ENCODE assay signal across 8 cellular contexts in genomic region chr12:117854339-117855012, GRCh38.
A peak's percentile ranks its signal among the peaks of the same experiment; 100 is the strongest.
DNase-seq lines count a peak whose midpoint lies in the region; ATAC-seq and TF ChIP-seq lines count a peak whose summit lies in the region.

No MANE protein-coding gene starts in this region.

- H3K27ac ChIP-seq in DOHH2 (ENCODE audit: low read depth, low read length) (no peak overlapping the region), OCI-LY3 (ENCODE audit: low read length) (no peak overlapping the region), liver (ENCODE audit: low read depth in 1 of 2, low read length in 2 of 2) (no peak overlapping the region), transverse colon (peak overlapping the region in 3 of 4 donors; percentile 5 to 58 (median 15))

- H3K4me3 ChIP-seq in DOHH2 (ENCODE audit: low read length) = no peak overlapping the region
- H3K4me3 ChIP-seq in OCI-LY3 (ENCODE audit: low read length) = no peak overlapping the region
- H3K4me3 ChIP-seq in liver (ENCODE audit: low read depth in 1 of 3, low read length in 3 of 3) = no peak overlapping the region
- H3K4me3 ChIP-seq in transverse colon = no peak overlapping the region

- no peaks in the 10 kb centered on the region for H3K36me3 ChIP-seq in DOHH2 (ENCODE audit: control insufficient read depth, low read length)
- H3K36me3 ChIP-seq in OCI-LY3 (replicated peaks; ENCODE audit: low read depth, low read length) = no peaks in the 10 kb centered on the region
- H3K36me3 ChIP-seq in liver (ENCODE audit: control insufficient read depth in 4 of 4, insufficient read depth in 3 of 4, low read depth in 1 of 4, low read length in 3 of 4) = no peaks in the 10 kb centered on the region
- H3K36me3 ChIP-seq in transverse colon = no peaks in the 10 kb centered on the region

- peak; percentile 88 for TF ChIP-seq CTCF in DOHH2 (IDR thresholded peaks at IDR 0.05; ENCODE audit: low read depth, low read length, poor library complexity, severe bottlenecking)
- TF ChIP-seq CTCF in OCI-LY3 (IDR thresholded peaks at IDR 0.05; ENCODE audit: low read depth, low read length) = peak; percentile 74
- TF ChIP-seq CTCF in liver (IDR thresholded peaks at IDR 0.05; ENCODE audit: low read depth, low read length, missing input control) = peak; percentile 65
- TF ChIP-seq CTCF in transverse colon (IDR thresholded peaks at IDR 0.05) = peak; percentile 46 to 58 (median 52)

- H3K9me2 ChIP-seq in DOHH2 (replicated peaks; ENCODE audit: control insufficient read depth, low read length) = no peaks in the 10 kb centered on the region

- in situ Hi-C loops in transverse colon (cut with MboI; ENCODE audit: low pct_ligation_motif_present in 1 of 4, low pct_unique_long_range_greater_than_20kb in 1 of 4, low sequenced_read_pairs in 3 of 4) = no loop called here

- no peaks in the 10 kb centered on the region for H3K79me2 ChIP-seq in DOHH2 (ENCODE audit: control insufficient read depth, low read length)
- H3K79me2 ChIP-seq in OCI-LY3 (ENCODE audit: low read length) = no peaks in the 10 kb centered on the region

- H3K9ac ChIP-seq in OCI-LY3 (ENCODE audit: low read length) = no peak overlapping the region
- H3K9ac ChIP-seq in liver (ENCODE audit: low read depth in 1 of 2, low read length in 2 of 2) = no peak overlapping the region

- no peaks in the 10 kb centered on the region for H3K4me1 ChIP-seq in DOHH2 (ENCODE audit: control insufficient read depth, low read length)
- H3K4me1 ChIP-seq in OCI-LY3 (ENCODE audit: low read length) = no peaks in the 10 kb centered on the region
- H3K4me1 ChIP-seq in liver (ENCODE audit: control insufficient read depth in 4 of 4, insufficient read depth in 4 of 4, low read length in 3 of 4) = no peaks in the 10 kb centered on the region
- no peaks in the 10 kb centered on the region for H3K4me1 ChIP-seq in transverse colon

- no peak for TF ChIP-seq EP300 in transverse colon (IDR thresholded peaks at IDR 0.05; ENCODE audit: low read depth)

- ATAC-seq in HG02642 (IDR thresholded peaks at IDR 0.05; ENCODE audit: poor library complexity, unreplicated experiment) = no peak

- peak; percentile 30 to 54 for TF ChIP-seq RAD21 in liver (IDR thresholded peaks at IDR 0.05)

- WGBS in liver = 69% methylated on average over 6 of the region's 6 CpGs
- WGBS in transverse colon (ENCODE audit: low coverage in 1 of 2), 2 donors = 55% methylated on average over 6 of the region's 6 CpGs; no CpG with 5 or more reads in 1 of the 2 donors

- H3K27me3 ChIP-seq in DOHH2 (ENCODE audit: control insufficient read depth, low read length) (no peaks in the 10 kb centered on the region), OCI-LY3 (ENCODE audit: low read depth, low read length) (no peaks in the 10 kb centered on the region; the same call in 1 of the 2 replicates), liver (ENCODE audit: control insufficient read depth in 4 of 4, insufficient read depth in 4 of 4, low read length in 3 of 4) (no peaks in the 10 kb centered on the region), transverse colon (no peaks in the 10 kb centered on the region)

- no peak for TF ChIP-seq POLR2A in transverse colon (IDR thresholded peaks at IDR 0.05)

- no peaks in the 10 kb centered on the region for H3F3A ChIP-seq in DOHH2 (ENCODE audit: control insufficient read depth, insufficient read depth)

- H2AFZ ChIP-seq in OCI-LY3 (ENCODE audit: low read depth, low read length) = no peak overlapping the region

- H3K9me3 ChIP-seq in DOHH2 (ENCODE audit: control insufficient read depth, insufficient read depth, low read length) (no peaks in the 10 kb centered on the region), OCI-LY3 (ENCODE audit: insufficient read depth, low read length) (no peaks in the 10 kb centered on the region), liver (ENCODE audit: control insufficient read depth in 4 of 4, low read length in 3 of 4) (no peaks in the 10 kb centered on the region), transverse colon (no peaks in the 10 kb centered on the region)

- H4K20me1 ChIP-seq in DOHH2 (ENCODE audit: control insufficient read depth, insufficient read depth, low read depth, low read length) = no peaks in the 10 kb centered on the region
- no peaks in the 10 kb centered on the region for H4K20me1 ChIP-seq in OCI-LY3 (ENCODE audit: insufficient read depth, low read length)

- intact Hi-C loops in transverse colon (cut with DNase I; ENCODE audit: low total_unique reads) = no loop called here

- no peak overlapping the region for H3K4me2 ChIP-seq in DOHH2 (ENCODE audit: low read length)
- no peak overlapping the region for H3K4me2 ChIP-seq in OCI-LY3 (ENCODE audit: low read length)

- peak; percentile 57 for DNase-seq in HT1080 (ENCODE audit: low read depth)
- DNase-seq in amniotic epithelial cell (ENCODE audit: low read depth) = peak; percentile 19
- peak; percentile 51 for DNase-seq in transverse colon
- no peak for DNase-seq in midbrain (lab: John Stamatoyannopoulos, UW)

TF ChIP-seq in liver, 16 proteins besides CTCF, POLR2A, EP300 and RAD21:
- TF ChIP-seq SP1 (IDR thresholded peaks at IDR 0.05) = no peak

Comparison
In these comparisons a context has a peak if more than half of its experiments do, and no peak if none do; other contexts are left out.
1. H3K27ac ChIP-seq: peak in transverse colon (3 of 4); none in DOHH2 (single experiment), OCI-LY3 (single experiment) and liver (0 of 2).
2. Peak in every context shown above with its lines, with median percentiles within 50 percentile points of each other: CTCF ChIP-seq.